ENCODE assay signal across 8 cellular contexts in genomic region chr16:13453938-13454553, GRCh38.
DNase-seq lines count a peak whose midpoint lies in the region; ATAC-seq and TF ChIP-seq lines count a peak whose summit lies in the region.

No MANE protein-coding gene starts in this region.

- in situ Hi-C loops in brain microvascular endothelial cell (cut with HindIII; ENCODE audit: low pct_ligation_motif_present, low sequenced_read_pairs) = no loop called here

- H3K9me3 ChIP-seq in neural cell (ENCODE audit: low read length) = no peaks in the 10 kb centered on the region

- no peaks in the 10 kb centered on the region for H4K20me1 ChIP-seq in neural cell (ENCODE audit: insufficient read depth)

- ATAC-seq in HG03135 (IDR thresholded peaks at IDR 0.05; ENCODE audit: unreplicated experiment) (no peak), HG02973 (IDR thresholded peaks at IDR 0.05; ENCODE audit: unreplicated experiment) (no peak), GM18511 (IDR thresholded peaks at IDR 0.05; ENCODE audit: unreplicated experiment) (no peak)

- H3K36me3 ChIP-seq in brain microvascular endothelial cell (replicated peaks) (no peaks in the 10 kb centered on the region), neural cell (ENCODE audit: insufficient read depth, low read length) (no peaks in the 10 kb centered on the region)

- no peaks in the 10 kb centered on the region for H3F3A ChIP-seq in neural cell (ENCODE audit: insufficient read depth, low read length, poor library complexity, severe bottlenecking)

- peak; percentile 84 for TF ChIP-seq CTCF in 22Rv1 (IDR thresholded peaks at IDR 0.05)
- TF ChIP-seq CTCF in brain microvascular endothelial cell (IDR thresholded peaks at IDR 0.05; ENCODE audit: low read depth, low read length, missing control alignments) = peak; percentile 38
- TF ChIP-seq CTCF in neural cell (IDR thresholded peaks at IDR 0.05; ENCODE audit: poor library complexity, severe bottlenecking) = peak; percentile 60

- H3K27ac ChIP-seq in 22Rv1 (no peak overlapping the region), brain microvascular endothelial cell (no peak overlapping the region), neural cell (ENCODE audit: low read length) (no peak overlapping the region)

- H3K9ac ChIP-seq in neural cell (ENCODE audit: low read length) = no peak overlapping the region

- H3K4me3 ChIP-seq in brain microvascular endothelial cell (ENCODE audit: low read depth, low read length) (no peak overlapping the region), neural cell (ENCODE audit: low read length) (no peak overlapping the region)

- peak; percentile 60 for TF ChIP-seq RAD21 in neural cell (conservative IDR thresholded peaks at IDR 0.05)

- H3K9me2 ChIP-seq in neural cell (ENCODE audit: insufficient read depth, low read length) = no peaks in the 10 kb centered on the region

- no peaks in the 10 kb centered on the region for H3K79me2 ChIP-seq in neural cell (replicated peaks; ENCODE audit: insufficient read depth, low read length)

- H2AFZ ChIP-seq in neural cell (ENCODE audit: low read depth, low read length) = no peak overlapping the region

- no peak for TF ChIP-seq EP300 in neural cell (conservative IDR thresholded peaks at IDR 0.05; ENCODE audit: poor library complexity, severe bottlenecking)

- H3K27me3 ChIP-seq in brain microvascular endothelial cell (replicated peaks) (no peaks in the 10 kb centered on the region), neural cell (ENCODE audit: insufficient read depth, low read depth, low read length) (no peaks in the 10 kb centered on the region)

- DNase-seq in GM03348 (ENCODE audit: low spot score) = peak; percentile 34
- DNase-seq in NCI-H2196 treated with DMSO at 0.1 percent for 48 hours (lab: John Stamatoyannopoulos, UW; ENCODE audit: unreplicated experiment) = peak; percentile 28
- DNase-seq in brain microvascular endothelial cell = no peak

- no peak overlapping the region for H3K4me2 ChIP-seq in neural cell (ENCODE audit: low read length)

TF ChIP-seq in neural cell, 6 proteins besides CTCF, POLR2A, EP300 and RAD21:
- TF ChIP-seq SMC3 (conservative IDR thresholded peaks at IDR 0.05; ENCODE audit: poor library complexity) = peak; percentile 54
- TF ChIP-seq POLR2AphosphoS5 (IDR thresholded peaks at IDR 0.05) = no peak
